In genomic region chr17:8455660-8456059, GRCh38 we compare ENCODE assay signal across 1 cellular context.
TF ChIP-seq lines count a peak whose summit lies in the region.

No MANE protein-coding gene starts in this region.

TF ChIP-seq in A549, 52 proteins besides CTCF, POLR2A, EP300 and RAD21 (continued from another document):
- TF ChIP-seq REST (IDR thresholded peaks at IDR 0.05) (no peak), HOXB13 (CRISPR knock-in tag; IDR thresholded peaks at IDR 0.05; ENCODE audit: low read depth) (no peak), ZFP36 (IDR thresholded peaks at IDR 0.05; ENCODE audit: borderline replicate concordance, partially characterized antibody) (no peak)
TF ChIP-seq in A549: peak in this region for 0.
